Comparison of ENCODE assay signal across 12 cellular contexts in genomic region chr3:43748179-43748578, GRCh38. TPM values are rescaled to one million over a fixed set of nuclear protein-coding genes. Genes with fewer than 3 reads are reported as not detected.
DNase-seq lines count a peak whose midpoint lies in the region; ATAC-seq and TF ChIP-seq lines count a peak whose summit lies in the region.
"Had no signal": no experiment of that assay in that cellular context is flagged by ENCODE, and none has a peak within 500 bp of the region (broad histone marks: within the 10 kb centered on the region; RNA-seq: fewer than 3 reads in every experiment).

No MANE protein-coding gene starts in this region.

- TF ChIP-seq CTCF in foreskin keratinocyte (conservative IDR thresholded peaks at IDR 0.05) = no peak

- H3K27ac ChIP-seq in foreskin keratinocyte (no peak overlapping the region), subcutaneous abdominal adipose tissue (ENCODE audit: low read depth, low read length) (peak overlapping the region; percentile 33), mesendoderm (ENCODE audit: low read depth, low read length) (no peak overlapping the region)
- H3K27ac ChIP-seq: 22Rv1 had no signal

- no peaks in the 10 kb centered on the region for H3K36me3 ChIP-seq in adipocyte (ENCODE audit: control insufficient read depth, insufficient read depth, low read length, severe bottlenecking)
- H3K36me3 ChIP-seq in subcutaneous abdominal adipose tissue (ENCODE audit: control insufficient read depth in 5 of 5, insufficient read depth in 5 of 5, low read length in 5 of 5) = no peaks in the 10 kb centered on the region
- H3K36me3 ChIP-seq in mesendoderm (ENCODE audit: control insufficient read depth, insufficient read depth, low read length) = no peaks in the 10 kb centered on the region

- no peak overlapping the region for H3K4me2 ChIP-seq in mesendoderm (ENCODE audit: low read length)

- no peaks in the 10 kb centered on the region for H3K79me1 ChIP-seq in mesendoderm (ENCODE audit: low read length)

- ATAC-seq in foreskin keratinocyte = peak; percentile 62
- ATAC-seq: activated CD4-positive, alpha-beta T cell treated with anti-CD3 and anti-CD28 coated beads for 36 hours; activated T-helper 17 cell treated with anti-CD3 and anti-CD28 coated beads, Interleukin-2, amount 50 U/mL, for 72 hours had no signal

- no peak overlapping the region for H3K4ac ChIP-seq in mesendoderm (ENCODE audit: low read depth, low read length)

- H2BK15ac ChIP-seq in mesendoderm (replicated peaks; ENCODE audit: low read depth) = no peak overlapping the region

- H3K56ac ChIP-seq in mesendoderm (ENCODE audit: low read length) = no peak overlapping the region

- no peaks in the 10 kb centered on the region for H3K27me3 ChIP-seq in adipocyte (replicated peaks; ENCODE audit: control insufficient read depth, insufficient read depth, low read length)
- no peaks in the 10 kb centered on the region for H3K27me3 ChIP-seq in foreskin keratinocyte
- H3K27me3 ChIP-seq in subcutaneous abdominal adipose tissue (ENCODE audit: control insufficient read depth in 5 of 5, insufficient read depth in 4 of 5, low read length in 5 of 5) = no peaks in the 10 kb centered on the region
- no peaks in the 10 kb centered on the region for H3K27me3 ChIP-seq in mesendoderm (ENCODE audit: insufficient read depth, low read length, poor library complexity)

- no peak overlapping the region for H4K8ac ChIP-seq in mesendoderm (ENCODE audit: low read depth, low read length)

- no peak overlapping the region for H2AK5ac ChIP-seq in mesendoderm (ENCODE audit: low read length)

- no CpG with 5 or more reads among the region's 5 CpGs for WGBS in mesendoderm (ENCODE audit: extremely low coverage, insufficient coverage, low lambda C conversion rate)

- no peak overlapping the region for H4K5ac ChIP-seq in mesendoderm (ENCODE audit: low read length)

- H3K9me3 ChIP-seq in adipocyte (ENCODE audit: control insufficient read depth, low read length) (no peaks in the 10 kb centered on the region), subcutaneous abdominal adipose tissue (ENCODE audit: control insufficient read depth in 5 of 5, low read length in 5 of 5) (peaks cover 0 to 10% (median 5%) of the 10 kb centered on the region in 5 donors)

- H3K18ac ChIP-seq in mesendoderm (ENCODE audit: low read length) = no peak overlapping the region

- H2BK120ac ChIP-seq in mesendoderm (ENCODE audit: low read depth, low read length) = no peak overlapping the region

- no peak overlapping the region for H3K23ac ChIP-seq in mesendoderm (ENCODE audit: low read length)

- no peak overlapping the region for H2BK5ac ChIP-seq in mesendoderm (ENCODE audit: low read length)

- H3K4me1 ChIP-seq in adipocyte (ENCODE audit: control insufficient read depth, insufficient read depth, low read length) (peaks cover 35% of the 10 kb centered on the region), foreskin keratinocyte (peaks cover 6% of the 10 kb centered on the region), subcutaneous abdominal adipose tissue (ENCODE audit: control insufficient read depth in 5 of 5, insufficient read depth in 5 of 5, low read length in 5 of 5) (peaks cover 5 to 30% (median 28%) of the 10 kb centered on the region in 5 donors), mesendoderm (ENCODE audit: control insufficient read depth, low read depth, low read length) (no peaks in the 10 kb centered on the region)

- peak overlapping the region; percentile 13 for H3K9ac ChIP-seq in adipocyte (ENCODE audit: low read length)
- H3K9ac ChIP-seq in subcutaneous abdominal adipose tissue (ENCODE audit: low read length in 5 of 5) = no peak overlapping the region
- H3K9ac ChIP-seq in mesendoderm (ENCODE audit: low read length) = no peak overlapping the region

- DNase-seq in NCI-H146 (lab: John Stamatoyannopoulos, UW) (peak; percentile 7), NCI-H146 treated with DMSO at 0.1 percent for 48 hours (lab: John Stamatoyannopoulos, UW; ENCODE audit: unreplicated experiment) (no peak), adipocyte (ENCODE audit: low read depth) (no peak), foreskin keratinocyte (peak in 1 of 2 donors; percentile 29), mesendoderm (no peak), NCI-H526 (lab: John Stamatoyannopoulos, UW) (no peak)
- DNase-seq in stimulated activated CD4-positive, alpha-beta T cell treated with anti-CD3 and anti-CD28 coated beads, Interleukin-1b, Interleukin-23, amount 100 ng/mL, for 48 hours = no peak
- DNase-seq: activated CD4-positive, alpha-beta T cell treated with anti-CD3 and anti-CD28 coated beads for 36 hours; NCI-H1105 had no signal

- H3K4me3 ChIP-seq in adipocyte (ENCODE audit: low read length) (no peak overlapping the region), subcutaneous abdominal adipose tissue (ENCODE audit: low read depth in 1 of 5, low read length in 5 of 5) (no peak overlapping the region), mesendoderm (ENCODE audit: low read length) (no peak overlapping the region)

- no peaks in the 10 kb centered on the region for H3K79me2 ChIP-seq in mesendoderm (ENCODE audit: control insufficient read depth, insufficient read depth, low read length)

RNA-seq across cellular contexts. Expression of gene ABHD5, which starts 57.4 kb away (rescaled TPM):
- total RNA-seq in foreskin keratinocyte = 24.9 and 30.4 TPM in 2 replicates
- 15.9 and 21.2 TPM in 2 replicates for polyA plus RNA-seq in foreskin keratinocyte
- 16.9 TPM for polyA plus RNA-seq in mesendoderm (2013, experiment 1 of 2)
- polyA plus RNA-seq in mesendoderm (2013, experiment 2 of 2) = 16.2 TPM
